ENCODE assay signal across 8 cellular contexts in the genomic region with DNA sequence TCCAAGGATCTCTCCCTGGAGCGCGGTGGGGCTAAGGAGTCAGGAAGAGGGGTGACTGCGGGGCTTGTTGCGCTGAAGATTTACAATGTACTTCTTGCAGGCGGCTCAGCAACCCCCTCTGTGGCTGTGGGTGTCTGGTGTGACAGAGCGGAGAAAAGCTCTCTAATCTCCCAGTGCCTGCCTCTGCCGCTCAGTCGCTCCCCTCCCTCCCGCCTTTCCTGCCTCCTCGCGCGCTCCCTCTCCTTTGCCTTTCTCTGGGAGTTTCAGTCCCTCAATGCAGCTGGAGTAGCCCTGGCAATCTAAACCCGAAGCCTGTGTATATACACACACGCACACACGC. TPM values are rescaled to one million over a fixed set of nuclear protein-coding genes. Genes with fewer than 3 reads are reported as not detected.
DNase-seq lines count a peak whose midpoint lies in the region; ATAC-seq and TF ChIP-seq lines count a peak whose summit lies in the region.

No MANE protein-coding gene starts in this region.

- no peaks in the 10 kb centered on the region for H3K9me3 ChIP-seq in endodermal cell (ENCODE audit: control insufficient read depth, low read length)
- H3K9me3 ChIP-seq in mesodermal cell (ENCODE audit: control insufficient read depth, low read length), result no peaks in the 10 kb centered on the region

- H3K27ac ChIP-seq in endodermal cell (ENCODE audit: low read depth, low read length) (no peak overlapping the region), mesodermal cell (ENCODE audit: low read depth, low read length, severe bottlenecking) (no peak overlapping the region)

- H3K4me3 ChIP-seq in endodermal cell (ENCODE audit: low read length) (peak overlapping the region; percentile 83), mesodermal cell (ENCODE audit: extremely low read depth, insufficient read depth, low read length, poor library complexity, severe bottlenecking) (peak overlapping the region; percentile 49)

- H3K27ac Mint-ChIP-seq in endodermal cell, result no peak overlapping the region

- peaks cover 61% of the 10 kb centered on the region for H3K27me3 Mint-ChIP-seq in endodermal cell (ENCODE audit: insufficient read depth)

- H3K4me1 Mint-ChIP-seq in endodermal cell, result peaks cover 10% of the 10 kb centered on the region

- WGBS in endodermal cell (ENCODE audit: insufficient coverage in 1 of 2, insufficient read length in 1 of 2), 2 experiments, result 0 to 1% methylated on average over 5 to 15 of the region's 15 CpGs
- 0% methylated on average over 5 to 10 of the region's 15 CpGs for WGBS in mesodermal cell (ENCODE audit: insufficient coverage in 2 of 2), 2 experiments

- no peaks in the 10 kb centered on the region for H3K36me3 ChIP-seq in endodermal cell (ENCODE audit: control insufficient read depth, insufficient read depth, low read length)
- H3K36me3 ChIP-seq in mesodermal cell (ENCODE audit: control insufficient read depth, insufficient read depth, low read length), result no peaks in the 10 kb centered on the region

- no peaks in the 10 kb centered on the region for H3K4me1 ChIP-seq in endodermal cell (ENCODE audit: control insufficient read depth, insufficient read depth, low read length)
- no peaks in the 10 kb centered on the region for H3K4me1 ChIP-seq in mesodermal cell (ENCODE audit: control insufficient read depth, insufficient read depth, low read length, poor library complexity, severe bottlenecking)

- no peaks in the 10 kb centered on the region for H3K36me3 Mint-ChIP-seq in endodermal cell (ENCODE audit: low read depth)

- peaks cover 55% of the 10 kb centered on the region for H3K27me3 ChIP-seq in endodermal cell (ENCODE audit: control insufficient read depth, insufficient read depth, low read length, poor library complexity, severe bottlenecking)

- no peaks in the 10 kb centered on the region for H3K9me3 Mint-ChIP-seq in endodermal cell

- no peak overlapping the region for H3K9ac ChIP-seq in endodermal cell (ENCODE audit: extremely low read depth, low read length, poor library complexity, severe bottlenecking)

- H3K4me3 Mint-ChIP-seq in endodermal cell, result peak overlapping the region; percentile 73

- DNase-seq in DMS53 (lab: John Stamatoyannopoulos, UW) (peak; percentile 85), NCI-H524 (lab: John Stamatoyannopoulos, UW) (peak; percentile 62 to 80), endodermal cell (no peak), medulla oblongata (ENCODE audit: extremely low spot score) (no peak)

- ATAC-seq in GM18511 (IDR thresholded peaks at IDR 0.05; ENCODE audit: unreplicated experiment), result no peak
- no peak for ATAC-seq in HG03460 (IDR thresholded peaks at IDR 0.05; ENCODE audit: unreplicated experiment)
- no peak for ATAC-seq in HG03135 (IDR thresholded peaks at IDR 0.05; ENCODE audit: unreplicated experiment)

- TF ChIP-seq CTCF in endodermal cell (conservative IDR thresholded peaks at IDR 0.05), result peak; percentile 49

RNA-seq across cellular contexts. Expression of a gene that starts 0.8 kb away (rescaled TPM):
- 1 to 10 TPM in 1 of 2 donors, under 1 TPM in 1; 0.20 to 1.2 TPM for total RNA-seq in endodermal cell
- polyA plus RNA-seq in endodermal cell (2013, experiment 1 of 2), result 0.89 TPM
- polyA plus RNA-seq in endodermal cell (2013, experiment 2 of 2), result 0.75 TPM
- 0.55 TPM for polyA plus RNA-seq in mesodermal cell (2013, experiment 1 of 2)
- 1.5 TPM for polyA plus RNA-seq in mesodermal cell (2013, experiment 2 of 2)

Comparison
In these comparisons a context has a peak if more than half of its experiments do, and no peak if none do; other contexts are left out.
1. DNase-seq: peak in DMS53 (single experiment) and NCI-H524 (2 of 2); none in endodermal cell (single experiment) and medulla oblongata (single experiment).